Comparison of ENCODE assay signal across 7 cellular contexts in genomic region chr2:67846341-67847070, GRCh38.
DNase-seq lines count a peak whose midpoint lies in the region; ATAC-seq and TF ChIP-seq lines count a peak whose summit lies in the region.

No MANE protein-coding gene starts in this region.

- H3K4me1 Mint-ChIP-seq in activated T-helper 2 cell treated with anti-CD3 and anti-CD28 coated beads, Interferon-gamma antibody, Interleukin-2, Interleukin-4, amounts not matched to agents 10 μg/mL and 5 μg/mL and 100 μg/mL, durations not matched to agents 14 hours and 24 hours and 36 hours (ENCODE audit: low read depth) = no peaks in the 10 kb centered on the region
- H3K4me1 Mint-ChIP-seq in glutamatergic neuron (ENCODE audit: low read depth, unreplicated experiment) (peaks cover 2% of the 10 kb centered on the region), osteocyte (ENCODE audit: unreplicated experiment) (peaks cover 16% of the 10 kb centered on the region)

- peaks cover 4% of the 10 kb centered on the region for H3K27me3 Mint-ChIP-seq in activated T-helper 2 cell treated with anti-CD3 and anti-CD28 coated beads, Interferon-gamma antibody, Interleukin-2, Interleukin-4, amounts not matched to agents 10 μg/mL and 5 μg/mL and 100 μg/mL, durations not matched to agents 14 hours and 24 hours and 36 hours (ENCODE audit: low read depth)
- H3K27me3 Mint-ChIP-seq in glutamatergic neuron (ENCODE audit: unreplicated experiment) (no peaks in the 10 kb centered on the region), osteocyte (ENCODE audit: unreplicated experiment) (no peaks in the 10 kb centered on the region)

- no peak overlapping the region for H3K27ac Mint-ChIP-seq in activated T-helper 2 cell treated with anti-CD3 and anti-CD28 coated beads, Interferon-gamma antibody, Interleukin-2, Interleukin-4, amounts not matched to agents 10 μg/mL and 5 μg/mL and 100 μg/mL, durations not matched to agents 14 hours and 24 hours and 36 hours
- H3K27ac Mint-ChIP-seq in glutamatergic neuron (ENCODE audit: unreplicated experiment) = no peak overlapping the region
- peak overlapping the region; percentile 76 for H3K27ac Mint-ChIP-seq in osteocyte (ENCODE audit: unreplicated experiment)

- intact Hi-C loops in activated T-helper 2 cell treated with anti-CD3 and anti-CD28 coated beads, Interferon-gamma antibody, Interleukin-2, Interleukin-4, amounts not matched to agents 10 μg/mL and 5 μg/mL and 100 μg/mL, durations not matched to agents 14 hours and 24 hours and 36 hours (cut with micrococcal nuclease) = loop anchor here (5.0 kb wide), 1 partner anchor 1419 kb away; no protein-coding TSS in a partner anchor

- DNase-seq in GM10266 (ENCODE audit: extremely low spot score) = peak; percentile 40
- DNase-seq in HS-27A (ENCODE audit: low read depth) = peak; percentile 62
- peak; percentile 96 for DNase-seq in NCI-H748 (lab: John Stamatoyannopoulos, UW; ENCODE audit: unreplicated experiment)
- peak; percentile 8 for DNase-seq in activated T-helper 2 cell treated with anti-CD3 and anti-CD28 coated beads, Interferon-gamma antibody, Interleukin-2, Interleukin-4, amounts not matched to agents 10 μg/mL and 5 μg/mL and 100 μg/mL, durations not matched to agents 14 hours and 24 hours and 36 hours (ENCODE audit: low spot score)
- peak; percentile 61 for DNase-seq in glutamatergic neuron
- peak; percentile 90 for DNase-seq in osteocyte (ENCODE audit: extremely low spot score, unreplicated experiment)

- no peak overlapping the region for H3K4me3 Mint-ChIP-seq in activated T-helper 2 cell treated with anti-CD3 and anti-CD28 coated beads, Interferon-gamma antibody, Interleukin-2, Interleukin-4, amounts not matched to agents 10 μg/mL and 5 μg/mL and 100 μg/mL, durations not matched to agents 14 hours and 24 hours and 36 hours (ENCODE audit: low read depth)
- H3K4me3 Mint-ChIP-seq in glutamatergic neuron (ENCODE audit: unreplicated experiment) (no peak overlapping the region), osteocyte (ENCODE audit: unreplicated experiment) (peak overlapping the region; percentile 67)

- H3K36me3 Mint-ChIP-seq in activated T-helper 2 cell treated with anti-CD3 and anti-CD28 coated beads, Interferon-gamma antibody, Interleukin-2, Interleukin-4, amounts not matched to agents 10 μg/mL and 5 μg/mL and 100 μg/mL, durations not matched to agents 14 hours and 24 hours and 36 hours (ENCODE audit: low read depth) = no peaks in the 10 kb centered on the region
- H3K36me3 Mint-ChIP-seq in glutamatergic neuron (ENCODE audit: unreplicated experiment) (no peaks in the 10 kb centered on the region), osteocyte (ENCODE audit: unreplicated experiment) (no peaks in the 10 kb centered on the region)

- H3K9me3 Mint-ChIP-seq in activated T-helper 2 cell treated with anti-CD3 and anti-CD28 coated beads, Interferon-gamma antibody, Interleukin-2, Interleukin-4, amounts not matched to agents 10 μg/mL and 5 μg/mL and 100 μg/mL, durations not matched to agents 14 hours and 24 hours and 36 hours = no peaks in the 10 kb centered on the region
- H3K9me3 Mint-ChIP-seq in glutamatergic neuron (ENCODE audit: unreplicated experiment) (no peaks in the 10 kb centered on the region), osteocyte (ENCODE audit: unreplicated experiment) (peaks cover 4% of the 10 kb centered on the region)

- no peak for ATAC-seq in HG02642 (IDR thresholded peaks at IDR 0.05; ENCODE audit: poor library complexity, unreplicated experiment)

- TF ChIP-seq CTCF in GM10266 (IDR thresholded peaks at IDR 0.05; ENCODE audit: control insufficient read depth, insufficient read depth, low read depth, missing control alignments) (peak; percentile 60), glutamatergic neuron (IDR thresholded peaks at IDR 0.05; ENCODE audit: partially characterized antibody, unreplicated experiment) (peak; percentile 86), osteocyte (IDR thresholded peaks at IDR 0.05) (peak; percentile 85)

Comparison
In these comparisons a context has a peak if more than half of its experiments do, and no peak if none do; other contexts are left out.
1. DNase-seq: peak in every context shown above with its lines; median percentile 96 in NCI-H748; 90 in osteocyte; 62 in HS-27A; 61 in glutamatergic neuron; 40 in GM10266; 8 in activated T-helper 2 cell treated with anti-CD3 and anti-CD28 coated beads, Interferon-gamma antibody, Interleukin-2, Interleukin-4, amounts not matched to agents 10 μg/mL and 5 μg/mL and 100 μg/mL, durations not matched to agents 14 hours and 24 hours and 36 hours.